ENCODE assay signal across 9 cellular contexts in the genomic region with DNA sequence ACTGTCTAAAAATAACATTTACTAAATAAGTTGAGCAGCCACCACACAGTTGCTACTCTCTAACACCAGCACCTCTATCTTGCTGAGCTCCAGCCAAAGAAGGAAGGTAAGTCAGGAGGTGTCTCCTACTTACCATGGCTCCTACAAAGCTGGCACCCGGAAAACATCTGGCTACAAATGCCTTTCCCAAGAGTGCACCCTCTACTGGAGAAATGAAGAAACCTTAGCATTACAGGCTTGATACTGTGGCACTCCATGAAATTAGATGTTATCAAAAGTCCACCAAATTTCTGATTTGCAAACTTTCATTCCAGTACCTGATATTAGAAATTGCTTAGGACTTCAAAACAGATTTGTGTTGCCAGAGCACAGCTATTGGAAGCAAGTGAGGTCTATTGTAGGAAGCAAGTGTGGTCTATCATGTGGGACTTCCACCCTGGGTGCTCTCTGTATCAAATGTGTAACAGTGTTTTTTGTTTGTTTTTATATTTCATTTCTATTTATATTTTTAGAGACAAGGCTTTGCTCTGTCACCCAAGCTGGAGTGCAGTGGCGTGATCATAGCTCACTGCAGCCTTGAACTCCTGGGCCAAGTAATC. TPM values are rescaled to one million over a fixed set of nuclear protein-coding genes. Genes with fewer than 3 reads are reported as not detected.
A peak's percentile ranks its signal among the peaks of the same experiment; 100 is the strongest.
DNase-seq lines count a peak whose midpoint lies in the region; ATAC-seq, FAIRE-seq and TF ChIP-seq lines count a peak whose summit lies in the region.
"Had no signal": no experiment of that assay in that cellular context is flagged by ENCODE, and none has a peak within 500 bp of the region (broad histone marks: within the 10 kb centered on the region; RNA-seq: fewer than 3 reads in every experiment).

No MANE protein-coding gene starts in this region.

- WGBS in suprapubic skin, result 69% methylated on average over 2 of the region's 2 CpGs

- TF ChIP-seq EP300 in suprapubic skin (IDR thresholded peaks at IDR 0.05), result no peak

- H3K4me1 ChIP-seq in left lung, result no peaks in the 10 kb centered on the region
- no peaks in the 10 kb centered on the region for H3K4me1 ChIP-seq in suprapubic skin

- no peak for FAIRE-seq in GM19239 (lab: Jason Lieb, UNC)

- TF ChIP-seq CTCF in C4-2B (conservative IDR thresholded peaks at IDR 0.05) (peak; percentile 86), VCaP (conservative IDR thresholded peaks at IDR 0.05) (peak; percentile 52), left lung (IDR thresholded peaks at IDR 0.05) (peak; percentile 44 to 55), suprapubic skin (IDR thresholded peaks at IDR 0.05) (peak in 1 of 2 donors; percentile 40)

- H3K4me3 ChIP-seq in H7 (ENCODE audit: insufficient read depth, low read depth, low read length) (no peak overlapping the region), left lung (no peak overlapping the region), suprapubic skin (no peak overlapping the region)

- intact Hi-C loops in left lung (cut with DNase I), result no loop called here

- TF ChIP-seq POLR2A in suprapubic skin (IDR thresholded peaks at IDR 0.05), result no peak

- peak; percentile 50 for DNase-seq in H7
- no peak for DNase-seq in left lung
- no peak for DNase-seq in stimulated activated CD4-positive, alpha-beta T cell treated with anti-CD3 and anti-CD28 coated beads, Interleukin-4, amount 100 ng/mL, for 1 hour
- DNase-seq in GM19239 (ENCODE audit: insufficient read length, low spot score), result no peak
- DNase-seq in suprapubic skin (ENCODE audit: low spot score in 2 of 2), result no peak
- DNase-seq: activated CD8-positive, alpha-beta memory T cell treated with anti-CD3 and anti-CD28 coated beads, Interleukin-2, amount 50 U/mL, for 48 hours had no signal

- H3K27me3 ChIP-seq in H7 (ENCODE audit: control insufficient read depth, insufficient read depth, low read length) (no peaks in the 10 kb centered on the region), left lung (no peaks in the 10 kb centered on the region), suprapubic skin (no peaks in the 10 kb centered on the region)

- H3K36me3 ChIP-seq in H7 (replicated peaks; ENCODE audit: control insufficient read depth, insufficient read depth, low read length) (no peaks in the 10 kb centered on the region), left lung (no peaks in the 10 kb centered on the region), suprapubic skin (no peaks in the 10 kb centered on the region)

- peak; percentile 74 for ATAC-seq in left lung
- no peak for ATAC-seq in HG03196 (IDR thresholded peaks at IDR 0.05; ENCODE audit: unreplicated experiment)

- no peaks in the 10 kb centered on the region for H3K9me3 ChIP-seq in left lung
- no peaks in the 10 kb centered on the region for H3K9me3 ChIP-seq in suprapubic skin

- H3K27ac ChIP-seq in C4-2B (no peak overlapping the region), VCaP (no peak overlapping the region), left lung (no peak overlapping the region), suprapubic skin (no peak overlapping the region)

RNA-seq across cellular contexts. Expression of gene RFK, which starts 25.7 kb away (rescaled TPM):
- total RNA-seq in H7 (2014; rRNA removed; shearing (Covaris generic)), result 15.2 and 17.5 TPM in 2 replicates
- total RNA-seq in left lung (10 to 100 TPM; 18.5 to 20.8 TPM), suprapubic skin (10 to 100 TPM in 2 of 4 donors, 1 to 10 TPM in 2; 6.3 to 14.4 (median 10.5) TPM)

RNA-seq across cellular contexts. Expression of gene GCNT1, which starts 39.1 kb away (rescaled TPM):
- 14.5 and 23.6 TPM in 2 replicates for total RNA-seq in H7 (2014; rRNA removed; shearing (Covaris generic))
- total RNA-seq in left lung (10 to 100 TPM; 10.8 to 17.0 TPM), suprapubic skin (1 to 10 TPM; 1.0 to 7.9 (median 5.4) TPM)
